ENCODE assay signal across 8 cellular contexts in the genomic region with DNA sequence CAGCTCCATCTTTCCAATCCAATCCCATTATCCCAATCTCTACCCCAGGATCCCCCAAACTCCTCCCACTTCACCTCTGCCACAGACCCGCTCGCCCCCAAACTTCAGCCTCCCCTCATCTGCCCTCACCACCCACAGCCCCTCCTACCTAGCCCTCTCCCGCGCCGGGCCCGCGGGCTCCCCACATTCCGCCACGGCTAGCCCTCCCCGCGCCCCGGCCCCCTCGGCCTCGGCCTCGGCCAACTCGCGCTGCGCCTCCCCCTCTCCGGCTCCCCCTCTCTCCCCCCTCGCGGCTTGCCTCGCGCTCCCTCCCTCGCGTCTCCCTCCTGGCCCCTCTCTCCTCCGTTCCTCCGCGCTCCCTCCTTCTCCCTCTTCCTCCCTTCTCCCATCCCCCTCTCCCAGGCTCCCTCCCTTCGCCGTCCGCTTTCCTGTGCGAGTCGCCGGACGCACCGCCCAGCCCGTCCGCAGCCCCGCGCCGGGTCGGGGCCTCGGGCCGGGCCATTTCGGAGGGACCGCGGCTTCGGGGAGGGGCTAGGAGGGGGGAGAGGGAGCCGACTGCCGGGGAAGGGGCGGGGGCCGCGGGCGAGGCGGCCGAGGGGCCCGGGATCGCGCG. TPM values are rescaled to one million over a fixed set of nuclear protein-coding genes. Genes with fewer than 3 reads are reported as not detected.
DNase-seq lines count a peak whose midpoint lies in the region; ATAC-seq and TF ChIP-seq lines count a peak whose summit lies in the region.

TSS of gene ATN1 (plus strand) at position 581 of the 613 bp plus-strand sequence. CDS start 6,043 bp downstream, outside the sequence.

- ATAC-seq in HG03460 (IDR thresholded peaks at IDR 0.05; ENCODE audit: unreplicated experiment): no peak

- DNase-seq in COLO668 (lab: John Stamatoyannopoulos, UW; ENCODE audit: unreplicated experiment) (peak; percentile 45), HFF-Myc (ENCODE audit: extremely low read depth, low read depth) (no peak), RPMI8226 (peak; percentile 59), astrocyte of the spinal cord (ENCODE audit: low read depth, low spot score) (peak; percentile 82), hepatic stellate cell (ENCODE audit: low spot score) (peak; percentile 79), posterior vena cava (ENCODE audit: low spot score) (peak; percentile 94), NAMALWA (ENCODE audit: low spot score) (no peak)

- peak within 1 kb of the TSS; percentile 91 for H3K4me3 ChIP-seq in HFF-Myc (replicated peaks; ENCODE audit: low read depth, low read length)
- H3K4me3 ChIP-seq in astrocyte of the spinal cord (ENCODE audit: low read depth, low read length): peak within 1 kb of the TSS; percentile 92

- intact Hi-C loops in posterior vena cava (cut with DNase I): loop anchor here in 1 of 2 donors (5.0 kb wide), 1 partner anchor 60 kb away; the partner anchor contains the start of gene TPI1

- no peak for TF ChIP-seq CTCF in HFF-Myc (IDR thresholded peaks at IDR 0.05; ENCODE audit: low read depth, low read length, missing control alignments)
- TF ChIP-seq CTCF in astrocyte of the spinal cord (IDR thresholded peaks at IDR 0.05; ENCODE audit: low read depth, low read length): no peak

- in situ Hi-C loops in astrocyte of the spinal cord (cut with HindIII; ENCODE audit: low sequenced_read_pairs): no loop called here

RNA-seq across cellular contexts. Expression of gene ATN1, which starts in this region (rescaled TPM):
- total RNA-seq in posterior vena cava: 100 to 1,000 TPM in 1 of 2 donors, 10 to 100 TPM in 1; 97.0 to 106 TPM

Comparison
In these comparisons a context has a peak if more than half of its experiments do, and no peak if none do; other contexts are left out.
1. DNase-seq: peak in COLO668 (single experiment), RPMI8226 (single experiment), astrocyte of the spinal cord (single experiment), hepatic stellate cell (single experiment) and posterior vena cava (single experiment); none in HFF-Myc (single experiment) and NAMALWA (single experiment).